In the genomic region with DNA sequence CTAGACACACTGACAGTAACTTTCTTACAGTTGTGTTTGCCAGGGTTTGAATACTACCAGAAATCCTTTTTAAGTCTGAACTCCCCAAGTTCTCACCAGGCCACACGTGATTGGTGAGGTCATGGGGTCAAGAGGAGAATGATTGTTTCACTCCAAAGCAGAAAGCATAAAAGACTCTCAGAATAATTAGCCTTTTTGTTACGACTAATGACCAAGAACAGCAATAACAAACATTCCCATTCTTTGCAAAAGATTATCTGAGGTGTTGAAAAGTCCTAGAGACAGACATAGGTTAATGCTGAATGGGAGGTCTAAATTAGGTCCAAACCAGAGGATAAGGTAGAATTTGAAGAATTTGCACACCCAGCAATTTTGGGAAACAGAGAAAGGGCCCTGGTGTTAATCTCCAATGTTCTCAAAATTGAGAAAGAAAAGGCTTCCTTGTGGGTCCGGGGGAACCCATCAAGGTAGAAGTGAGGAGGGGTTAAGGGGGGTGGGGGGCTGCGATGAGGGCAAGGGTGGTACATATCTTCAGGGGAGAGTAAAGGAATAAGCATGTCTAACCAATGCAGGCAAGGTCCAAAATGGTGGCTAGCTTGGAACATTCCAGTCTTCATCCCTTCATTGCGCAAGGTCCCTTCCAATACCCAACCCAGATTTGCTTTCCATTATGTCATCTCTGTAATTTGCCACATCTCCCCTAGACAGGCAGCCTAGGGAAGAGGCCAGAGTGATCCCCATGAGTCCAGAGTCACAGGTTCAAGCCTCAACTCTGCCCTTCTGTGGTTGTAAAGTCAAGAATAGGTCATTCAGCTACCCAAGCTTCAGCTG, we compare ENCODE assay signal across 24 cellular contexts.
"Had no signal": no experiment of that assay in that cellular context is flagged by ENCODE, and none has a peak within 500 bp of the region (broad histone marks: within the 10 kb centered on the region; RNA-seq: fewer than 3 reads in every experiment).

No MANE protein-coding gene starts in this region.

- H3K9me3 ChIP-seq: breast epithelium had no signal

- H3K27me3 ChIP-seq: breast epithelium had no signal

- FAIRE-seq: RCC 7860 had no signal

- H3K27ac Mint-ChIP-seq: activated CD8-positive, alpha-beta memory T cell treated with anti-CD3 and anti-CD28 coated beads, Interleukin-2, amount 10 ng/mL, durations not matched to agents 7 days and 5 days; activated naive CD4-positive, alpha-beta T cell treated with anti-CD3 and anti-CD28 coated beads, Interleukin-2, amount 50 U/mL, for 24 hours; activated T-cell treated with anti-CD3 and anti-CD28 coated beads, Interleukin-2, amount 50 U/mL, for 24 hours; activated T-helper 1 cell treated with anti-CD3 and anti-CD28 coated beads, Interleukin-12 subunit alpha, Interleukin-12 subunit beta, Interleukin-2, Interleukin-4 antibody, amounts not matched to agents 30 ng/mL and 10 ng/mL and 1 ng/mL, durations not matched to agents 14 hours and 24 hours and 36 hours; T-helper 17 cell had no signal

- H3K4me1 ChIP-seq: breast epithelium had no signal

- H3K36me3 ChIP-seq: breast epithelium had no signal

- H3K4me1 Mint-ChIP-seq: activated naive CD4-positive, alpha-beta T cell treated with anti-CD3 and anti-CD28 coated beads, Interleukin-2, amount 50 U/mL, for 24 hours had no signal

- DNase-seq: activated CD4-positive, alpha-beta T cell treated with anti-CD3 and anti-CD28 coated beads for 48 hours; activated CD4-positive, alpha-beta T cell treated with anti-CD3 and anti-CD28 coated beads, Interleukin-2, amount 50 U/mL, for 48 hours; activated CD4-positive, CD25-positive, alpha-beta regulatory T cell treated with anti-CD3 and anti-CD28 coated beads, Interleukin-2, amount 50 U/mL, for 72 hours; activated CD8-positive, alpha-beta memory T cell treated with anti-CD3 and anti-CD28 coated beads, Interleukin-2, amount 10 ng/mL, durations not matched to agents 7 days and 5 days; activated effector memory CD4-positive, alpha-beta T cell treated with Interleukin-2 at 50 U/mL for 16 hours; activated naive CD4-positive, alpha-beta T cell; activated T-cell treated with anti-CD3 and anti-CD28 coated beads, Interleukin-2, amount 50 U/mL, for 24 hours; aorta; Karpas-422; NCI-H1930; NCI-H2171; NCI-H2227 treated with DMSO at 0.1 percent for 48 hours; NCI-H446 treated with DMSO at 0.1 percent for 48 hours; NCI-H524 treated with DMSO at 0.1 percent for 48 hours; NCI-H82; PC-3; SHP77 treated with DMSO at 0.1 percent for 48 hours; T-helper 17 cell; T-helper 9 cell had no signal

- H3K9me3 Mint-ChIP-seq: activated naive CD4-positive, alpha-beta T cell treated with anti-CD3 and anti-CD28 coated beads, Interleukin-2, amount 50 U/mL, for 24 hours; activated T-cell treated with anti-CD3 and anti-CD28 coated beads, Interleukin-2, amount 50 U/mL, for 24 hours; activated T-helper 1 cell treated with anti-CD3 and anti-CD28 coated beads, Interleukin-12 subunit alpha, Interleukin-12 subunit beta, Interleukin-2, Interleukin-4 antibody, amounts not matched to agents 30 ng/mL and 10 ng/mL and 1 ng/mL, durations not matched to agents 14 hours and 24 hours and 36 hours; WTC11 had no signal

- H3K4me3 ChIP-seq: breast epithelium had no signal

- H3K36me3 Mint-ChIP-seq: activated CD8-positive, alpha-beta memory T cell treated with anti-CD3 and anti-CD28 coated beads, Interleukin-2, amount 10 ng/mL, durations not matched to agents 7 days and 5 days; activated naive CD4-positive, alpha-beta T cell treated with anti-CD3 and anti-CD28 coated beads, Interleukin-2, amount 50 U/mL, for 24 hours; WTC11 had no signal

- ATAC-seq: activated CD8-positive, alpha-beta memory T cell treated with anti-CD3 and anti-CD28 coated beads, Interleukin-2, amount 10 ng/mL, durations not matched to agents 7 days and 5 days; PC-3; T-helper 17 cell; WTC11 had no signal

- H3K4me3 Mint-ChIP-seq: activated CD8-positive, alpha-beta memory T cell treated with anti-CD3 and anti-CD28 coated beads, Interleukin-2, amount 10 ng/mL, durations not matched to agents 7 days and 5 days; activated naive CD4-positive, alpha-beta T cell treated with anti-CD3 and anti-CD28 coated beads, Interleukin-2, amount 50 U/mL, for 24 hours; activated T-cell treated with anti-CD3 and anti-CD28 coated beads, Interleukin-2, amount 50 U/mL, for 24 hours; activated T-helper 1 cell treated with anti-CD3 and anti-CD28 coated beads, Interleukin-12 subunit alpha, Interleukin-12 subunit beta, Interleukin-2, Interleukin-4 antibody, amounts not matched to agents 30 ng/mL and 10 ng/mL and 1 ng/mL, durations not matched to agents 14 hours and 24 hours and 36 hours; T-helper 17 cell; WTC11 had no signal
